Comparison of ENCODE assay signal across 14 cellular contexts in the genomic region with DNA sequence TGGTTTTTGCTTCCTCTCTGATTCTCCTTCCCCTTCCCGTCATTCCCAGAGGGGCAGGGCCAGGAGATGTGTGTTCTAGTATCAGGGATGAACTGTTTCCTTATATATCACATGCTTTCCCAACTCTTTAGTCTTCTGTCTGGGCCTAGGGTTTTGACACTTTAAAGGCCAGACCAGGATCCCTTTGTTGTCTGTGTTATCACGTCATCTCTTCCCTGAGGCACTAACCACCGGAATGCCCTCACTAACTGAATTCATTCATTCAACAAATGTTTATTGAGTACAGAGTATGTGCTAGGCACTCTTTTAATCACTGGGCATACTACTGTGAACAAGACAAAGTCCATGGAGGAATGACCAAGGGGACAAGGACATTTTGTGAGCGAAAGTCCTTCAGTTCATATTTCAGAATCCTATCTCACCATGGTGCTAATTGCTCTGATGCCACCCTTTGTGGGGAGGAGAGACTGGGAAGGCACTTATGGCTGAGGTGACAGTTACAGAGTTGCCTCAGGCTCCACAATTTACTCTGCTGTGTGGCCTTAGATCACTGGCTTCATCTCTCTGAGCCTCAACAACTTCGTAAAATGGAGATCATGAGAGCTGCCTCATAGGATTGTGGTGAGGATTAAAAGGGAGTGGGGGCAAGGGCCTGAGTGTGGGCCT. TPM values are rescaled to one million over a fixed set of nuclear protein-coding genes. Genes with fewer than 3 reads are reported as not detected.
DNase-seq lines count a peak whose midpoint lies in the region; ATAC-seq, FAIRE-seq and TF ChIP-seq lines count a peak whose summit lies in the region.
"Had no signal": no experiment of that assay in that cellular context is flagged by ENCODE, and none has a peak within 500 bp of the region (broad histone marks: within the 10 kb centered on the region; RNA-seq: fewer than 3 reads in every experiment).

No MANE protein-coding gene starts in this region.

- H2AFZ ChIP-seq in SK-N-SH (ENCODE audit: low read depth), result no peak overlapping the region

- CTCF ChIA-PET in SK-N-SH (lab: Yijun Ruan, JAX), result interaction anchor here (0.6 kb wide), 1 partner anchor 51 kb away, joined by 3 read pairs; no protein-coding TSS in a partner anchor

- H3K9me2 ChIP-seq in SK-N-SH, result no peaks in the 10 kb centered on the region

- no peak overlapping the region for H3K9ac ChIP-seq in SK-N-SH

- H3K79me2 ChIP-seq in SK-N-SH (ENCODE audit: insufficient read depth), result no peaks in the 10 kb centered on the region

- in situ Hi-C loops in SK-MEL-5 (cut with HindIII; ENCODE audit: low pct_unique_long_range_greater_than_20kb, low sequenced_read_pairs), result no loop called here

- DNase-seq in left ventricle myocardium superior (no peak), heart left ventricle (no peak), SK-MEL-5 (ENCODE audit: low read depth, low spot score) (peak; percentile 99), foreskin keratinocyte (peak; percentile 81 to 88), urothelium cell line (ENCODE audit: low spot score) (no peak), SK-N-SH (no peak)
- DNase-seq in activated naive CD4-positive, alpha-beta T cell treated with anti-CD3 and anti-CD28 coated beads, Interleukin-2, amount 50 U/mL, for 16 hours, result no peak
- DNase-seq: activated CD4-positive, alpha-beta memory T cell treated with anti-CD3 and anti-CD28 coated beads, Interleukin-2, amount 10 ng/mL, durations not matched to agents 7 days and 5 days; central memory CD4-positive, alpha-beta T cell; DMS53; stimulated activated CD4-positive, alpha-beta T cell treated with anti-CD3 and anti-CD28 coated beads, Interleukin-2, amount 100 ng/mL, for 48 hours had no signal

- H3K36me3 ChIP-seq in heart left ventricle (no peaks in the 10 kb centered on the region), SK-N-SH (replicated peaks in 1 of 2; ENCODE audit: control insufficient read depth in 1 of 2, insufficient read depth in 2 of 2, low read length in 1 of 2) (no peaks in the 10 kb centered on the region)

- peak; percentile 23 for FAIRE-seq in urothelium cell line (lab: Jason Lieb, UNC)
- FAIRE-seq: GM12892 had no signal

- H3F3A ChIP-seq in SK-N-SH (replicated peaks; ENCODE audit: insufficient read depth), result no peaks in the 10 kb centered on the region

- TF ChIP-seq RAD21 in SK-N-SH (IDR thresholded peaks at IDR 0.05; ENCODE audit: low read length), result no peak

- TF ChIP-seq CTCF in heart left ventricle (IDR thresholded peaks at IDR 0.05), result no peak
- TF ChIP-seq CTCF in foreskin keratinocyte (conservative IDR thresholded peaks at IDR 0.05), result no peak
- TF ChIP-seq CTCF in SK-N-SH (IDR thresholded peaks at IDR 0.05), result no peak

- peak overlapping the region in 5 of 12 donors; percentile 2 to 46 (median 34) for H3K27ac ChIP-seq in heart left ventricle
- no peak overlapping the region for H3K27ac ChIP-seq in foreskin keratinocyte
- no peak overlapping the region for H3K27ac ChIP-seq in SK-N-SH (ENCODE audit: low read depth in 2 of 2, low read length in 1 of 2)

- no peaks in the 10 kb centered on the region for H3K27me3 ChIP-seq in heart left ventricle
- H3K27me3 ChIP-seq in foreskin keratinocyte, result no peaks in the 10 kb centered on the region
- H3K27me3 ChIP-seq in SK-N-SH (ENCODE audit: insufficient read depth), result no peaks in the 10 kb centered on the region; the same call in 1 of the 2 replicates

- WGBS in heart left ventricle, 4 donors, result 73 to 86% (median 80%) methylated on average over 5 of the region's 5 CpGs
- WGBS in SK-N-SH (ENCODE audit: low lambda C conversion rate), result 75% methylated on average over 5 of the region's 5 CpGs

- no peak overlapping the region for H3K4me2 ChIP-seq in SK-N-SH

- H3K4me3 ChIP-seq in heart left ventricle, result no peak overlapping the region
- no peak overlapping the region for H3K4me3 ChIP-seq in SK-N-SH (ENCODE audit: low read depth in 2 of 2, low read length in 1 of 2)

- POLR2A ChIA-PET in SK-N-SH (lab: Yijun Ruan, JAX), result interaction anchor here (0.7 kb wide), 1 partner anchor 9 kb away, joined by 8 read pairs; no protein-coding TSS in a partner anchor

- intact Hi-C loops in left ventricle myocardium superior (cut with micrococcal nuclease) (no loop called here), heart left ventricle (cut with DNase I) (no loop called here)

- H4K20me1 ChIP-seq in SK-N-SH (ENCODE audit: insufficient read depth), result no peaks in the 10 kb centered on the region

- H3K9me3 ChIP-seq in heart left ventricle (no peaks in the 10 kb centered on the region), SK-N-SH (no peaks in the 10 kb centered on the region)

- no peak for TF ChIP-seq POLR2A in heart left ventricle (IDR thresholded peaks at IDR 0.05)

- peaks cover 0 to 5% (median 0%) of the 10 kb centered on the region in 12 donors for H3K4me1 ChIP-seq in heart left ventricle
- peaks cover 13% of the 10 kb centered on the region for H3K4me1 ChIP-seq in foreskin keratinocyte
- H3K4me1 ChIP-seq in SK-N-SH (ENCODE audit: control insufficient read depth in 1 of 2, insufficient read depth in 2 of 2, low read depth in 1 of 2, low read length in 1 of 2), result peaks cover 0 to 5% of the 10 kb centered on the region in 2 experiments; a peak in 1 of 4 replicates

- no peak for TF ChIP-seq EP300 in SK-N-SH (IDR thresholded peaks at IDR 0.05; ENCODE audit: borderline replicate concordance in 1 of 2, low read depth in 1 of 2, low read length in 1 of 2)

- peak; percentile 24 for ATAC-seq in left ventricle myocardium superior
- ATAC-seq in heart left ventricle, result no peak
- ATAC-seq in foreskin keratinocyte, result peak; percentile 80
- no peak for ATAC-seq in GM19395 (IDR thresholded peaks at IDR 0.05; ENCODE audit: unreplicated experiment)
- ATAC-seq: stimulated activated memory B cell treated with anti-CD40 and anti-IgM and Interleukin-4, amounts not matched to agents 10 μg/mL and 1 μg/mL and 100 μg/mL, for 72 hours had no signal

TF ChIP-seq in SK-N-SH, 30 proteins besides CTCF, POLR2A, EP300 and RAD21:
- TF ChIP-seq SIN3A (IDR thresholded peaks at IDR 0.05; ENCODE audit: borderline replicate concordance, low read depth, low read length) (no peak), TCF12 (IDR thresholded peaks at IDR 0.05) (no peak), POLR2AphosphoS5 (IDR thresholded peaks at IDR 0.05; ENCODE audit: low read depth, low read length) (no peak), YY1 (IDR thresholded peaks at IDR 0.05; ENCODE audit: low read depth) (no peak), TAF1 (IDR thresholded peaks at IDR 0.05; ENCODE audit: borderline replicate concordance, low read depth, low read length) (no peak), JUND (IDR thresholded peaks at IDR 0.05) (no peak), SMC3 (IDR thresholded peaks at IDR 0.05; ENCODE audit: low read depth, low read length) (no peak), CHD2 (IDR thresholded peaks at IDR 0.05; ENCODE audit: low read length, partially characterized antibody) (no peak), FOXM1 (IDR thresholded peaks at IDR 0.05; ENCODE audit: low read depth) (no peak)
- TF ChIP-seq, protein P1, sequence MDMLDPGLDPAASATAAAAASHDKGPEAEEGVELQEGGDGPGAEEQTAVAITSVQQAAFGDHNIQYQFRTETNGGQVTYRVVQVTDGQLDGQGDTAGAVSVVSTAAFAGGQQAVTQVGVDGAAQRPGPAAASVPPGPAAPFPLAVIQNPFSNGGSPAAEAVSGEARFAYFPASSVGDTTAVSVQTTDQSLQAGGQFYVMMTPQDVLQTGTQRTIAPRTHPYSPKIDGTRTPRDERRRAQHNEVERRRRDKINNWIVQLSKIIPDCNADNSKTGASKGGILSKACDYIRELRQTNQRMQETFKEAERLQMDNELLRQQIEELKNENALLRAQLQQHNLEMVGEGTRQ (IDR thresholded peaks at IDR 0.05; ENCODE audit: borderline replicate concordance, low read depth, low read length), result no peak

RNA-seq across cellular contexts. Expression of a gene that starts 12.0 kb away (rescaled TPM):
- 37.8 TPM for total RNA-seq in left ventricle myocardium superior
- 10 to 100 TPM; 24.9 to 39.7 (median 33.3) TPM for total RNA-seq in heart left ventricle
- polyA plus RNA-seq in heart left ventricle, result 10 to 100 TPM; 11.1 to 18.8 TPM
- total RNA-seq in SK-MEL-5 (2014; rRNA removed; shearing (Covaris generic)), result 12.4 and 17.8 TPM in 2 replicates
- 47.1 and 61.0 TPM in 2 replicates for polyA plus RNA-seq in SK-MEL-5 (2015; cell fraction: cytosol; rRNA removed)
- 24.9 and 29.7 TPM in 2 replicates for polyA plus RNA-seq in SK-MEL-5 (2015; cell fraction: nucleus; rRNA removed)
- total RNA-seq in foreskin keratinocyte, result 9.7 and 9.9 TPM in 2 replicates
- 7.1 and 7.3 TPM in 2 replicates for polyA plus RNA-seq in foreskin keratinocyte
- polyA plus RNA-seq in SK-N-SH (2012; rRNA removed), result 13.7 and 17.1 TPM in 2 replicates
- polyA plus RNA-seq in SK-N-SH (2012; cell fraction: cytosol; rRNA removed), result 5.4 and 10.2 TPM in 2 replicates
- 19.2 and 37.2 TPM in 2 replicates for polyA plus RNA-seq in SK-N-SH (2012; cell fraction: nucleus; rRNA removed)

Comparison
In these comparisons a context has a peak if more than half of its experiments do, and no peak if none do; other contexts are left out.
1. ATAC-seq: peak in left ventricle myocardium superior (single experiment) and foreskin keratinocyte (single experiment); none in heart left ventricle (0 of 4) and GM19395 (single experiment).
2. DNase-seq: peak in SK-MEL-5 (single experiment) and foreskin keratinocyte (2 of 2); none in left ventricle myocardium superior (single experiment), heart left ventricle (0 of 5), urothelium cell line (single experiment), SK-N-SH (single experiment) and activated naive CD4-positive, alpha-beta T cell treated with anti-CD3 and anti-CD28 coated beads, Interleukin-2, amount 50 U/mL, for 16 hours (single experiment).